1 cellular context compared by ENCODE assay signal in genomic region chr18:45998244-45998643, GRCh38.
TF ChIP-seq lines count a peak whose summit lies in the region.

No MANE protein-coding gene starts in this region.

TF ChIP-seq in K562, 482 proteins besides CTCF, POLR2A, EP300 and RAD21:
- peak; percentile 77 for TF ChIP-seq CBFA2T3 (IDR thresholded peaks at IDR 0.05)
- peak; percentile 30; the same call in 1 of the 2 replicates for TF ChIP-seq FOXM1 (IDR thresholded peaks at IDR 0.05; ENCODE audit: low read depth)
- TF ChIP-seq FOXM1 (CRISPR knock-in tag; IDR thresholded peaks at IDR 0.05; ENCODE audit: low read depth): no peak
- TF ChIP-seq KDM1A (IDR thresholded peaks at IDR 0.05): peak in 1 of 2 experiments; percentile 33; a peak in 2 of 4 replicates
- TF ChIP-seq, protein P1, sequence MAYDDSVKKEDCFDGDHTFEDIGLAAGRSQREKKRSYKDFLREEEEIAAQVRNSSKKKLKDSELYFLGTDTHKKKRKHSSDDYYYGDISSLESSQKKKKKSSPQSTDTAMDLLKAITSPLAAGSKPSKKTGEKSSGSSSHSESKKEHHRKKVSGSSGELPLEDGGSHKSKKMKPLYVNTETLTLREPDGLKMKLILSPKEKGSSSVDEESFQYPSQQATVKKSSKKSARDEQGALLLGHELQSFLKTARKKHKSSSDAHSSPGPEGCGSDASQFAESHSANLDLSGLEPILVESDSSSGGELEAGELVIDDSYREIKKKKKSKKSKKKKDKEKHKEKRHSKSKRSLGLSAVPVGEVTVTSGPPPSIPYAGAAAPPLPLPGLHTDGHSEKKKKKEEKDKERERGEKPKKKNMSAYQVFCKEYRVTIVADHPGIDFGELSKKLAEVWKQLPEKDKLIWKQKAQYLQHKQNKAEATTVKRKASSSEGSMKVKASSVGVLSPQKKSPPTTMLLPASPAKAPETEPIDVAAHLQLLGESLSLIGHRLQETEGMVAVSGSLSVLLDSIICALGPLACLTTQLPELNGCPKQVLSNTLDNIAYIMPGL (CRISPR knock-in tag; IDR thresholded peaks at IDR 0.05): no peak
- TF ChIP-seq JUND (IDR thresholded peaks at IDR 0.05; ENCODE audit: borderline replicate concordance, low read depth, low read length): peak; percentile 23; the same call in 1 of the 2 replicates
- no peak; the same call in 2 of the 3 replicates for TF ChIP-seq JUND (tag; IDR thresholded peaks at IDR 0.05; ENCODE audit: borderline replicate concordance, low read depth, low read length)
- TF ChIP-seq FOSL1 (tag; conservative IDR thresholded peaks at IDR 0.05): peak; percentile 21; the same call in 1 of the 2 replicates
- TF ChIP-seq ZBTB40 (IDR thresholded peaks at IDR 0.05): no peak
- TF ChIP-seq ZBTB40 (CRISPR knock-in tag; IDR thresholded peaks at IDR 0.05): no peak
- TF ChIP-seq TCF3 (CRISPR knock-in tag; IDR thresholded peaks at IDR 0.05): peak; percentile 19; the same call in 1 of the 2 replicates
- TF ChIP-seq ZNF695 (CRISPR knock-in tag; IDR thresholded peaks at IDR 0.05): no peak
- 0 out of 2 replicates have a peak, but pooled peaks have one; percentile 30 for TF ChIP-seq FOXJ2 (tag; IDR thresholded peaks at IDR 0.05)
- no peak for TF ChIP-seq MITF (IDR thresholded peaks at IDR 0.05)
- peak in 1 of 2 experiments; percentile 69; a peak in 2 of 4 replicates for TF ChIP-seq RCOR1 (IDR thresholded peaks at IDR 0.05; ENCODE audit: borderline replicate concordance in 1 of 2, low read depth in 2 of 2, low read length in 2 of 2)
- TF ChIP-seq VEZF1 (CRISPR knock-in tag; IDR thresholded peaks at IDR 0.05): peak; percentile 45
- TF ChIP-seq KLF16 (IDR thresholded peaks at IDR 0.05): peak; percentile 51; the same call in 1 of the 2 replicates
- TF ChIP-seq CTCFL (IDR thresholded peaks at IDR 0.05; ENCODE audit: borderline replicate concordance, insufficient read depth, low read depth, low read length, poor library complexity, severe bottlenecking): no peak
- no peak for TF ChIP-seq NCOA1 (IDR thresholded peaks at IDR 0.05; ENCODE audit: low read depth)
- TF ChIP-seq POLR3G (IDR thresholded peaks at IDR 0.05; ENCODE audit: extremely low read depth, insufficient read length, insufficient replicate concordance): no peak
- peak; percentile 64; the same call in 1 of the 2 replicates for TF ChIP-seq TEAD4 (IDR thresholded peaks at IDR 0.05; ENCODE audit: low read length)
- no peak for TF ChIP-seq TEAD4 (CRISPR knock-in tag; IDR thresholded peaks at IDR 0.05; ENCODE audit: borderline replicate concordance)
- no peak for TF ChIP-seq ZNF175 (CRISPR knock-in tag; IDR thresholded peaks at IDR 0.05; ENCODE audit: low read depth)
- peak; percentile 35 for TF ChIP-seq ETV1 (tag; conservative IDR thresholded peaks at IDR 0.05; ENCODE audit: low read depth)
- peak in 1 of 2 experiments; percentile 89; a peak in 2 of 4 replicates for TF ChIP-seq SRF (CRISPR knock-in tag; IDR thresholded peaks at IDR 0.05)
- TF ChIP-seq L3MBTL2 (IDR thresholded peaks at IDR 0.05): 0 out of 2 replicates have a peak, but pooled peaks have one; percentile 19
- TF ChIP-seq, protein P2, sequence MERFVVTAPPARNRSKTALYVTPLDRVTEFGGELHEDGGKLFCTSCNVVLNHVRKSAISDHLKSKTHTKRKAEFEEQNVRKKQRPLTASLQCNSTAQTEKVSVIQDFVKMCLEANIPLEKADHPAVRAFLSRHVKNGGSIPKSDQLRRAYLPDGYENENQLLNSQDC (CRISPR knock-in tag; IDR thresholded peaks at IDR 0.05): no peak
- TF ChIP-seq ARID1B (IDR thresholded peaks at IDR 0.05): peak; percentile 75
- 0 out of 2 replicates have a peak, but pooled peaks have one; percentile 33 for TF ChIP-seq TCFL5 (CRISPR knock-in tag; conservative IDR thresholded peaks at IDR 0.05)
- TF ChIP-seq CTBP1 (IDR thresholded peaks at IDR 0.05; ENCODE audit: borderline replicate concordance): peak; percentile 85
- TF ChIP-seq SOX6 (IDR thresholded peaks at IDR 0.05): 0 out of 2 replicates have a peak, but pooled peaks have one; percentile 13
- TF ChIP-seq, protein P3, sequence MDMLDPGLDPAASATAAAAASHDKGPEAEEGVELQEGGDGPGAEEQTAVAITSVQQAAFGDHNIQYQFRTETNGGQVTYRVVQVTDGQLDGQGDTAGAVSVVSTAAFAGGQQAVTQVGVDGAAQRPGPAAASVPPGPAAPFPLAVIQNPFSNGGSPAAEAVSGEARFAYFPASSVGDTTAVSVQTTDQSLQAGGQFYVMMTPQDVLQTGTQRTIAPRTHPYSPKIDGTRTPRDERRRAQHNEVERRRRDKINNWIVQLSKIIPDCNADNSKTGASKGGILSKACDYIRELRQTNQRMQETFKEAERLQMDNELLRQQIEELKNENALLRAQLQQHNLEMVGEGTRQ (CRISPR knock-in tag; IDR thresholded peaks at IDR 0.05): 0 out of 2 replicates have a peak, but pooled peaks have one; percentile 11
- no peak for TF ChIP-seq ZNF263 (CRISPR knock-in tag; IDR thresholded peaks at IDR 0.05; ENCODE audit: borderline replicate concordance)
- TF ChIP-seq CBFA2T2 (conservative IDR thresholded peaks at IDR 0.05): peak; percentile 64
- TF ChIP-seq TAL1 (IDR thresholded peaks at IDR 0.05): peak; percentile 54
- TF ChIP-seq CCNT2 (IDR thresholded peaks at IDR 0.05; ENCODE audit: borderline replicate concordance, extremely low read depth, insufficient read length, low read depth, low read length): peak; percentile 29
